ENCODE assay signal across 8 cellular contexts in the genomic region with DNA sequence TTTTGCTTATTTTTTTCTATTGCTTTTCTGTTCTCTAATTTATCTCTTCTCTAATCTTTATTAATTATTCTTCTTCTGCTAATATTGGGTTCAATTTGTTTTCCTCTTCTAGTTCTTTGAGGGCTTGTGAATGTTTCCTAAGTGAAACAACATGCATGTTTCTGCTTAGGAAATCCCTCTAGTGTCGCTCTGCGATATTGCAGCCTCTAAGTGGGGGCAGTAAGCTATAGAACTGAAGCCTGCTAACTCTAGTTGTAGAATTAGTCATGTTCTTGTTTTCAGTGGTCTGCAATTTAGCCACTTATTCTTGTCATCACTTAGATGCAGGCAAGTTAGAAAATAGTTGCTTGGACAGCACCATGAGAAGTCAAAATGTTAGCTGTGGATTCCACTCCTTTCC.
DNase-seq lines count a peak whose midpoint lies in the region; ATAC-seq and TF ChIP-seq lines count a peak whose summit lies in the region.
"Had no signal": no experiment of that assay in that cellular context is flagged by ENCODE, and none has a peak within 500 bp of the region (broad histone marks: within the 10 kb centered on the region; RNA-seq: fewer than 3 reads in every experiment).

No MANE protein-coding gene starts in this region.

- H2AFZ ChIP-seq in DND-41 (ENCODE audit: low read depth, low read length), result no peak overlapping the region

- no peaks in the 10 kb centered on the region for H4K20me1 ChIP-seq in DND-41 (ENCODE audit: insufficient read depth, low read length)

- DNase-seq in DND-41 (peak; percentile 52), lung microvascular endothelial cell (ENCODE audit: low read depth in 2 of 2) (peak; percentile 20 to 26), iPS-NIHi11 (ENCODE audit: low spot score) (no peak), NCI-H2227 (lab: John Stamatoyannopoulos, UW; ENCODE audit: unreplicated experiment) (no peak)
- peak; percentile 5 for DNase-seq in activated CD4-positive, alpha-beta T cell treated with anti-CD3 and anti-CD28 coated beads, Interleukin-2, amount 10 ng/mL, durations not matched to agents 7 days and 5 days

- H3K9me3 Mint-ChIP-seq in activated CD4-positive, alpha-beta T cell treated with anti-CD3 and anti-CD28 coated beads, Interleukin-2, amount 10 ng/mL, durations not matched to agents 7 days and 5 days, result no peaks in the 10 kb centered on the region

- peak; percentile 66 for TF ChIP-seq CTCF in DND-41 (IDR thresholded peaks at IDR 0.05; ENCODE audit: borderline replicate concordance, extremely low read depth, low read length, poor library complexity, severe bottlenecking)

- no peak overlapping the region for H3K9ac ChIP-seq in DND-41 (ENCODE audit: low read depth, low read length)

- CTCF ChIA-PET in activated CD4-positive, alpha-beta T cell treated with anti-CD3 and anti-CD28 coated beads, Interleukin-2, amount 10 ng/mL, durations not matched to agents 7 days and 5 days (lab: Charles Lee), result interaction anchor here (0.7 kb wide), 1 partner anchor 1025 kb away, joined by 3 read pairs; no protein-coding TSS in a partner anchor

- H3K4me3 Mint-ChIP-seq in activated CD4-positive, alpha-beta T cell treated with anti-CD3 and anti-CD28 coated beads, Interleukin-2, amount 10 ng/mL, durations not matched to agents 7 days and 5 days, result no peak overlapping the region

- H3K4me2 ChIP-seq in DND-41 (ENCODE audit: insufficient read depth, low read length), result no peak overlapping the region

- H3K4me3 ChIP-seq in DND-41 (ENCODE audit: low read depth in 1 of 2, low read length in 2 of 2), result no peak overlapping the region
- H3K4me3 ChIP-seq: mucosa of descending colon had no signal

- H3K27me3 Mint-ChIP-seq in activated CD4-positive, alpha-beta T cell treated with anti-CD3 and anti-CD28 coated beads, Interleukin-2, amount 10 ng/mL, durations not matched to agents 7 days and 5 days, result no peaks in the 10 kb centered on the region

- H3K27me3 ChIP-seq in DND-41 (ENCODE audit: insufficient read depth, low read length, poor library complexity), result no peaks in the 10 kb centered on the region

- no peak overlapping the region for H3K27ac ChIP-seq in DND-41 (ENCODE audit: low read length)

- H3K36me3 Mint-ChIP-seq in activated CD4-positive, alpha-beta T cell treated with anti-CD3 and anti-CD28 coated beads, Interleukin-2, amount 10 ng/mL, durations not matched to agents 7 days and 5 days (ENCODE audit: low read depth), result no peaks in the 10 kb centered on the region

- no peaks in the 10 kb centered on the region for H3K9me3 ChIP-seq in DND-41 (ENCODE audit: insufficient read depth, low read length, severe bottlenecking)
- H3K9me3 ChIP-seq: mucosa of descending colon had no signal

- no peak overlapping the region for H3K27ac Mint-ChIP-seq in activated CD4-positive, alpha-beta T cell treated with anti-CD3 and anti-CD28 coated beads, Interleukin-2, amount 10 ng/mL, durations not matched to agents 7 days and 5 days

- H3K36me3 ChIP-seq in DND-41 (ENCODE audit: insufficient read depth, low read length), result no peaks in the 10 kb centered on the region

- POLR2A ChIA-PET in activated CD4-positive, alpha-beta T cell treated with anti-CD3 and anti-CD28 coated beads, Interleukin-2, amount 10 ng/mL, durations not matched to agents 7 days and 5 days (lab: Charles Lee), result no interaction called here

- H3K79me2 ChIP-seq in DND-41 (ENCODE audit: insufficient read depth, low read length), result no peaks in the 10 kb centered on the region

- H3K4me1 ChIP-seq in DND-41 (ENCODE audit: insufficient read depth, low read length), result no peaks in the 10 kb centered on the region

- ATAC-seq in DND-41 (ENCODE audit: insufficient read depth, low read depth) (peak; percentile 53; the same call in 1 of the 3 replicates), GM18519 (IDR thresholded peaks at IDR 0.05; ENCODE audit: low FRiP score, unreplicated experiment) (peak; percentile 96), HG03565 (IDR thresholded peaks at IDR 0.05; ENCODE audit: unreplicated experiment) (peak; percentile 88)
- ATAC-seq: mucosa of descending colon had no signal

- H3K4me1 Mint-ChIP-seq in activated CD4-positive, alpha-beta T cell treated with anti-CD3 and anti-CD28 coated beads, Interleukin-2, amount 10 ng/mL, durations not matched to agents 7 days and 5 days, result no peaks in the 10 kb centered on the region

Comparison
In these comparisons a context has a peak if more than half of its experiments do, and no peak if none do; other contexts are left out.
1. DNase-seq: peak in DND-41 (single experiment), activated CD4-positive, alpha-beta T cell treated with anti-CD3 and anti-CD28 coated beads, Interleukin-2, amount 10 ng/mL, durations not matched to agents 7 days and 5 days (single experiment) and lung microvascular endothelial cell (2 of 2); none in iPS-NIHi11 (single experiment) and NCI-H2227 (single experiment).
2. Peak in every context shown above with its lines, with median percentiles within 50 percentile points of each other: ATAC-seq.